ENCODE assay signal across 8 cellular contexts in the genomic region with DNA sequence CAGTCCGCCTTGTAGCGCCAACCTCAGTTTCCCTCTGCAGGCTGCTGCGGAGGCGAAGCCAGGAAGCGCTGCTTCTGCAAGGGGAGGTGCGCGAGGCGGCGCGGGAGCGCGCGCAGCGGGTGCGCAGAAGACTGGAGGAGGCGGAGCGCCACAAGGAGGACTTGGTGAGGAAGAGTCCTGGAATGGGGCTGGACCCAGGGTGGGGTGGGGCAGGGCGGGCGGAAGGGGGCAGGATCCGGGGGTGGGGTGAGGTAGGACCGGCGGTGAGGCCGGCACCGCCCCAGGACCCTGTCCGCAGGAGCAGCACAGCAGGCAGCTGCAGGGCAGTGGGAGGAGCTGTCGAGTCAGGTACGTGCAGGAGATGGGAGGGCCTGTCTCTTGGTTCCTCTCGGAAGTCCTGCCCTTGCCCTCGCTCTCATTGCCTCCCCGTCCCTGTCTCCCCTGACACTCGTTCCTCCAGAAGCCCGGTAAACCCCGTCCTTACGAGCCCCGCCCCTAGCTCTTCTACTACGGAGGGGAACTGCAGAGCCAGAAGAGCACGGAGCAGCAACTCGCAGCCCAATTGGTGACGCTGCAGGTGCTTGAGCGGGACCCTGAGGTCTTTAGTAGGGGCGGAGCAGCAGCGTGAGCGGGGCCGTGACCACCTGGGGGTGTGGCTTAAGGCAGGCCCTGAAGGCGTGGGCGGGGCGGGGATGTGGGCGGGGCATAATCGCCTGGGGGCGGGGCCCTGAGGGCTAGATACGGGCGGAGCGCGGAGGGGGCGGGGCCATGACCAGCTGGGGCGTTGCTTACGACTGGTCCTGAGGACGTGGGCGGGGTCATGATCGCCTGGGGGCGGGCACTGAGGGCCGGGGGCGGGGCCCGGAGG.
DNase-seq lines count a peak whose midpoint lies in the region; ATAC-seq and TF ChIP-seq lines count a peak whose summit lies in the region.
"Not testable (repeated sequence)": the region's sequence is repeated elsewhere in the genome, so short reads cannot be mapped to it uniquely, and the experiment has no call there.

No MANE protein-coding gene starts in this region.

- ATAC-seq in foreskin keratinocyte: peak; percentile 86

- peak; percentile 77 to 97 for DNase-seq in HAP-1 (ENCODE audit: low spot score in 2 of 2)
- peak; percentile 83 for DNase-seq in MG63
- peak; percentile 98 for DNase-seq in activated effector memory CD4-positive, alpha-beta T cell treated with anti-CD3 and anti-CD28 coated beads, Interleukin-2, amount 50 U/mL, for 16 hours
- peak; percentile 89 to 95 for DNase-seq in foreskin keratinocyte

- H3K36me3 ChIP-seq in ES-I3 (ENCODE audit: insufficient read depth, low read length); HAP-1 (replicated peaks); MG63; neuron (ENCODE audit: insufficient read depth, low read length); stomach smooth muscle (ENCODE audit: control insufficient read depth in 2 of 2, insufficient read depth in 2 of 2, low read length in 2 of 2): not testable (repeated sequence)

- not testable (repeated sequence) for H3K4me1 ChIP-seq in ES-I3 (ENCODE audit: insufficient read depth, low read length); HAP-1; foreskin keratinocyte; neuron (ENCODE audit: insufficient read depth, low read length); stomach smooth muscle (ENCODE audit: control insufficient read depth, insufficient read depth, low read length)

- H3K9me3 ChIP-seq in ES-I3 (ENCODE audit: control insufficient read depth, insufficient read depth, low read length); HAP-1; MG63; neuron (ENCODE audit: low read length); stomach smooth muscle (ENCODE audit: control insufficient read depth in 2 of 2, low read length in 2 of 2): not testable (repeated sequence)

- TF ChIP-seq POLR2A in Raji (IDR thresholded peaks at IDR 0.05; ENCODE audit: insufficient read depth, low read depth, low read length): peak; percentile 43; the same call in 1 of the 2 replicates

- H3K4me3 ChIP-seq in HAP-1 (peak overlapping the region; percentile 51), MG63 (peak overlapping the region; percentile 75), neuron (ENCODE audit: low read length) (peak overlapping the region; percentile 49), stomach smooth muscle (ENCODE audit: low read length in 2 of 2) (peak overlapping the region; percentile 66 to 79)

- not testable (repeated sequence) for H2AFZ ChIP-seq in neuron (ENCODE audit: low read depth, low read length)

- H3K27me3 ChIP-seq in HAP-1 (ENCODE audit: low read depth); MG63; foreskin keratinocyte; neuron (ENCODE audit: insufficient read depth, low read length); stomach smooth muscle (ENCODE audit: control insufficient read depth in 1 of 2, insufficient read depth in 2 of 2, low read length in 2 of 2): not testable (repeated sequence)

- in situ Hi-C loops in HAP-1 (cut with MboI; ENCODE audit: low sequenced_read_pairs): not testable (repeated sequence)

- H3K27ac ChIP-seq in foreskin keratinocyte: peak overlapping the region; percentile 46
- not testable (repeated sequence) for H3K27ac ChIP-seq in stomach smooth muscle (ENCODE audit: low read length)

- peak overlapping the region; percentile 63; the same call in 1 of the 2 replicates for H3K9ac ChIP-seq in ES-I3 (ENCODE audit: low read depth, low read length)
- H3K9ac ChIP-seq in stomach smooth muscle (ENCODE audit: low read length in 2 of 2): not testable (repeated sequence)

- not testable (repeated sequence) for TF ChIP-seq CTCF in foreskin keratinocyte (conservative IDR thresholded peaks at IDR 0.05)
